In genomic region chr14:37326434-37326833, GRCh38 we compare ENCODE assay signal across 30 cellular contexts.
"Had no signal": no experiment of that assay in that cellular context is flagged by ENCODE, and none has a peak within 500 bp of the region (broad histone marks: within the 10 kb centered on the region; RNA-seq: fewer than 3 reads in every experiment).

No MANE protein-coding gene starts in this region.

- ATAC-seq: activated CD8-positive, alpha-beta T cell treated with anti-CD3 and anti-CD28 coated beads for 36 hours; activated naive CD8-positive, alpha-beta T cell treated with anti-CD3 and anti-CD28 coated beads, Interleukin-2, amount 50 U/mL, for 24 hours; body of pancreas had no signal

- H3K9me3 ChIP-seq: body of pancreas had no signal

- H3K4me3 ChIP-seq: body of pancreas, breast epithelium had no signal

- H3K36me3 ChIP-seq: brain microvascular endothelial cell, breast epithelium had no signal

- H3K4me1 ChIP-seq: breast epithelium had no signal

- DNase-seq: activated B cell treated with CpG ODN at 0.5 μM for 24 hours; activated CD4-positive, alpha-beta memory T cell treated with anti-CD3 and anti-CD28 coated beads for 36 hours; activated CD4-positive, alpha-beta T cell treated with anti-CD3 and anti-CD28 coated beads for 4 hours; activated CD4-positive, alpha-beta T cell treated with anti-CD3 and anti-CD28 coated beads, Interleukin-2, amount 10 ng/mL, durations not matched to agents 24 days and 14 days; activated CD4-positive, alpha-beta T cell treated with anti-CD3 and anti-CD28 coated beads, Interleukin-2, amount 50 U/mL, for 1 hour; activated CD4-positive, alpha-beta T cell treated with anti-CD3 and anti-CD28 coated beads, Interleukin-2, amount 50 U/mL, for 4 hours; activated CD4-positive, CD25-positive, alpha-beta regulatory T cell treated with anti-CD3 and anti-CD28 coated beads, Interleukin-2, amount 50 U/mL, for 72 hours; activated CD8-positive, alpha-beta memory T cell treated with anti-CD3 and anti-CD28 coated beads, Interleukin-2, amount 50 U/mL, for 4 hours; activated CD8-positive, alpha-beta T cell treated with anti-CD3 and anti-CD28 coated beads for 36 hours; activated effector memory CD4-positive, alpha-beta T cell treated with Interleukin-2 at 50 U/mL for 16 hours; activated gamma-delta T cell; activated naive CD4-positive, alpha-beta T cell treated with anti-CD3 and anti-CD28 coated beads, Interleukin-2, amount 10 ng/mL, durations not matched to agents 7 days and 5 days; activated naive CD4-positive, alpha-beta T cell treated with Interleukin-2 at 50 U/mL for 16 hours; activated naive CD8-positive, alpha-beta T cell treated with anti-CD3 and anti-CD28 coated beads, Interleukin-2, amount 10 ng/mL, durations not matched to agents 7 days and 5 days; activated naive CD8-positive, alpha-beta T cell treated with anti-CD3 and anti-CD28 coated beads, Interleukin-2, amount 50 U/mL, for 24 hours; activated T-cell treated with anti-CD3 and anti-CD28 coated beads for 4 hours; activated T-cell treated with anti-CD3 and anti-CD28 coated beads, Interleukin-2, amount 50 U/mL, for 1 hour; activated T-cell treated with anti-CD3 and anti-CD28 coated beads, Interleukin-2, amount 50 U/mL, for 48 hours; amniotic stem cell; aorta; body of pancreas; brain microvascular endothelial cell; central memory CD4-positive, alpha-beta T cell; T-helper 1 cell; T-helper 2 cell; T-helper 9 cell had no signal

- H3K27ac ChIP-seq: body of pancreas, brain microvascular endothelial cell, breast epithelium, VCaP had no signal

- FAIRE-seq: astrocyte, TTC549 had no signal

- H3K27me3 ChIP-seq: body of pancreas, brain microvascular endothelial cell, breast epithelium had no signal
